ENCODE assay signal across 20 cellular contexts in the genomic region with DNA sequence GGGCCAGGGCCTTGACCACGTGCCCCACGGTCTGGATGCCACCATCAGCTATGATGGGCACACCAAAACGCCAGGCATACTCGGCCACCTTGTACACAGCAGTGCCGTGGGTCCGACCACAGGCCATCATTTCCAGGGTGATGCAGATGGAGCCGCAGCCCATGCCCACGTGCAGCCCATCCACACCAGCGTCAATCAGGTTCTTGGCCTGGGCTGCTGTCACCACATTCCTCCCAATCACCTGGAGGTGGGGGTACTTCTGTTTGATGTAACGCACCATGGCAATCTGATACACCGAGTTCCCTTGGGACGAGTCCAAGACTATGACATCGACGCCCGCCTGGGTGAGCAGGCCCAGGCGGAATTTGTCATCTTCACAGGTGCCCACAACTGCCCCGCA.
"Had no signal": no experiment of that assay in that cellular context is flagged by ENCODE, and none has a peak within 500 bp of the region (broad histone marks: within the 10 kb centered on the region; RNA-seq: fewer than 3 reads in every experiment).

No MANE protein-coding gene starts in this region.

- H3K27me3 Mint-ChIP-seq: memory B cell, naive B cell had no signal

- DNase-seq: hippocampal formation, hypothalamus, immature natural killer cell, islet precursor cell, kidney, kidney glomerular epithelial cell, left cardiac atrium, left lung, left ventricle myocardium inferior, left ventricle myocardium superior, lower lobe of right lung, mammary epithelial cell, mesenchymal stem cell, mesendoderm, midbrain, mucosa of descending colon, naive B cell had no signal

- H3K4me1 Mint-ChIP-seq: immature natural killer cell, mesothelial cell of epicardium, naive B cell had no signal

- H3K4me3 Mint-ChIP-seq: immature natural killer cell, memory B cell, mesothelial cell of epicardium, naive B cell had no signal

- ATAC-seq: left cardiac atrium, left lobe of liver, left lung, left ventricle myocardium superior, lower lobe of right lung, mucosa of descending colon had no signal

- H3K27ac Mint-ChIP-seq: immature natural killer cell, memory B cell, mesothelial cell of epicardium had no signal

- H3K36me3 Mint-ChIP-seq: immature natural killer cell, memory B cell, mesothelial cell of epicardium, naive B cell had no signal
